ENCODE assay signal across 25 cellular contexts in genomic region chr14:96383445-96383844, GRCh38. TPM values are rescaled to one million over a fixed set of nuclear protein-coding genes. Genes with fewer than 3 reads are reported as not detected.
"Had no signal": no experiment of that assay in that cellular context is flagged by ENCODE, and none has a peak within 500 bp of the region (broad histone marks: within the 10 kb centered on the region; RNA-seq: fewer than 3 reads in every experiment).

No MANE protein-coding gene starts in this region.

- H3K27ac Mint-ChIP-seq: activated naive CD4-positive, alpha-beta T cell treated with anti-CD3 and anti-CD28 coated beads, Interleukin-2, amount 50 U/mL, for 72 hours; natural killer cell treated with Interleukin-12 subunit alpha and Interleukin-12 subunit beta and Interleukin-15 and Interleukin-18, amount 100 ng/mL, for 72 hours; progenitor cell of endocrine pancreas; stimulated activated memory B cell treated with anti-CD40 and anti-IgM and Interleukin-4, amounts not matched to agents 10 μg/mL and 1 μg/mL and 100 μg/mL, for 72 hours; T-helper 2 cell treated with Interferon-gamma antibody and Interleukin-4, amounts not matched to agents 5 μg/mL and 100 μg/mL, for 36 hours had no signal

- H3K9me3 ChIP-seq: ascending aorta, colonic mucosa, esophagus squamous epithelium, left ventricle myocardium inferior, sigmoid colon, stomach, suprapubic skin, tibial nerve had no signal

- H3K27ac ChIP-seq: ascending aorta, brain microvascular endothelial cell, colonic mucosa, esophagus squamous epithelium, hepatocyte, left ventricle myocardium inferior, sigmoid colon, stomach, suprapubic skin, tibial nerve, WERI-Rb-1 had no signal

- H3K4me1 ChIP-seq: ascending aorta, colonic mucosa, esophagus squamous epithelium, left ventricle myocardium inferior, sigmoid colon, stomach, suprapubic skin, tibial nerve had no signal

- H3K36me3 Mint-ChIP-seq: activated naive CD4-positive, alpha-beta T cell treated with anti-CD3 and anti-CD28 coated beads, Interleukin-2, amount 50 U/mL, for 72 hours had no signal

- H3K4me2 ChIP-seq: hepatocyte, smooth muscle cell had no signal

- H3K4me3 ChIP-seq: ascending aorta, colonic mucosa, esophagus squamous epithelium, hepatocyte, left ventricle myocardium inferior, sigmoid colon, smooth muscle cell, stomach, suprapubic skin, tibial nerve had no signal

- H3K4me3 Mint-ChIP-seq: central memory CD8-positive, alpha-beta T cell; natural killer cell treated with Interleukin-12 subunit alpha and Interleukin-12 subunit beta and Interleukin-15 and Interleukin-18, amount 100 ng/mL, for 72 hours; stimulated activated memory B cell treated with anti-CD40 and anti-IgM and Interleukin-4, amounts not matched to agents 10 μg/mL and 1 μg/mL and 100 μg/mL, for 72 hours; T-helper 2 cell treated with Interferon-gamma antibody and Interleukin-4, amounts not matched to agents 5 μg/mL and 100 μg/mL, for 36 hours had no signal

- H3K27me3 Mint-ChIP-seq: central memory CD8-positive, alpha-beta T cell; natural killer cell treated with Interleukin-12 subunit alpha and Interleukin-12 subunit beta and Interleukin-15 and Interleukin-18, amount 100 ng/mL, for 72 hours; progenitor cell of endocrine pancreas; stimulated activated memory B cell treated with anti-CD40 and anti-IgM and Interleukin-4, amounts not matched to agents 10 μg/mL and 1 μg/mL and 100 μg/mL, for 72 hours had no signal

- H3K36me3 ChIP-seq: colonic mucosa had no signal

- H2AFZ ChIP-seq: hepatocyte had no signal

- H3K4me1 Mint-ChIP-seq: central memory CD8-positive, alpha-beta T cell had no signal

- FAIRE-seq: TTC549 had no signal

- ATAC-seq: activated naive CD4-positive, alpha-beta T cell treated with anti-CD3 and anti-CD28 coated beads, Interleukin-2, amount 50 U/mL, for 72 hours; natural killer cell treated with Interleukin-12 subunit alpha and Interleukin-12 subunit beta and Interleukin-15 and Interleukin-18, amount 100 ng/mL, for 72 hours; stimulated activated memory B cell treated with anti-CD40 and anti-IgM and Interleukin-4, amounts not matched to agents 10 μg/mL and 1 μg/mL and 100 μg/mL, for 72 hours had no signal

- H3K9me3 Mint-ChIP-seq: activated naive CD4-positive, alpha-beta T cell treated with anti-CD3 and anti-CD28 coated beads, Interleukin-2, amount 50 U/mL, for 72 hours; central memory CD8-positive, alpha-beta T cell; natural killer cell treated with Interleukin-12 subunit alpha and Interleukin-12 subunit beta and Interleukin-15 and Interleukin-18, amount 100 ng/mL, for 72 hours; stimulated activated memory B cell treated with anti-CD40 and anti-IgM and Interleukin-4, amounts not matched to agents 10 μg/mL and 1 μg/mL and 100 μg/mL, for 72 hours; T-helper 2 cell treated with Interferon-gamma antibody and Interleukin-4, amounts not matched to agents 5 μg/mL and 100 μg/mL, for 36 hours had no signal

- DNase-seq: activated CD4-positive, alpha-beta T cell treated with anti-CD3 and anti-CD28 coated beads for 1 hour; activated gamma-delta T cell treated with Interleukin-2 at 50 U/mL for 16 hours; activated T-cell treated with anti-CD3 and anti-CD28 coated beads, Interleukin-2, amount 50 U/mL, for 1 hour; brain microvascular endothelial cell; colonic mucosa; esophagus squamous epithelium; left ventricle myocardium inferior; retina; sigmoid colon; stimulated activated CD4-positive, alpha-beta T cell treated with anti-CD3 and anti-CD28 coated beads, Interleukin-15, amount 100 ng/mL, for 24 hours; stomach; WERI-Rb-1 had no signal

- H3K27me3 ChIP-seq: ascending aorta, brain microvascular endothelial cell, colonic mucosa, esophagus squamous epithelium, hepatocyte, sigmoid colon, stomach, suprapubic skin, tibial nerve had no signal

RNA-seq across cellular contexts. Expression of gene AK7, which starts 8.5 kb away (rescaled TPM):
- total RNA-seq: ascending aorta; natural killer cell treated with Interleukin-12 subunit alpha and Interleukin-12 subunit beta and Interleukin-15 and Interleukin-18, amount 100 ng/mL, for 72 hours; osteocyte had no signal
